In genomic region chr7:29977926-29978652, GRCh38 we compare ENCODE assay signal across 13 cellular contexts. TPM values are rescaled to one million over a fixed set of nuclear protein-coding genes. Genes with fewer than 3 reads are reported as not detected.
DNase-seq lines count a peak whose midpoint lies in the region; ATAC-seq, FAIRE-seq and TF ChIP-seq lines count a peak whose summit lies in the region.
"Had no signal": no experiment of that assay in that cellular context is flagged by ENCODE, and none has a peak within 500 bp of the region (broad histone marks: within the 10 kb centered on the region; RNA-seq: fewer than 3 reads in every experiment).

No MANE protein-coding gene starts in this region.

- no peaks in the 10 kb centered on the region for H3K27me3 Mint-ChIP-seq in activated naive CD8-positive, alpha-beta T cell treated with anti-CD3 and anti-CD28 coated beads, Interleukin-2, amount 50 U/mL, for 24 hours
- no peaks in the 10 kb centered on the region for H3K27me3 Mint-ChIP-seq in activated naive CD8-positive, alpha-beta T cell treated with anti-CD3 and anti-CD28 coated beads for 36 hours
- peaks cover 2% of the 10 kb centered on the region for H3K27me3 Mint-ChIP-seq in glutamatergic neuron (ENCODE audit: unreplicated experiment)

- TF ChIP-seq CTCF in OCI-LY1 (IDR thresholded peaks at IDR 0.05; ENCODE audit: low read length) (peak; percentile 69), glutamatergic neuron (IDR thresholded peaks at IDR 0.05; ENCODE audit: partially characterized antibody, unreplicated experiment) (peak; percentile 38)

- H3K4me1 ChIP-seq in OCI-LY1 (ENCODE audit: insufficient read depth, low read length, severe bottlenecking), result peaks cover 50% of the 10 kb centered on the region

- H3K36me3 Mint-ChIP-seq in activated naive CD8-positive, alpha-beta T cell treated with anti-CD3 and anti-CD28 coated beads, Interleukin-2, amount 50 U/mL, for 24 hours (ENCODE audit: low read depth), result no peaks in the 10 kb centered on the region
- no peaks in the 10 kb centered on the region for H3K36me3 Mint-ChIP-seq in activated naive CD8-positive, alpha-beta T cell treated with anti-CD3 and anti-CD28 coated beads for 36 hours
- H3K36me3 Mint-ChIP-seq in glutamatergic neuron (ENCODE audit: unreplicated experiment), result no peaks in the 10 kb centered on the region
- H3K36me3 Mint-ChIP-seq: activated naive CD4-positive, alpha-beta T cell treated with anti-CD3 and anti-CD28 coated beads, Interleukin-2, amount 50 U/mL, for 72 hours had no signal

- no peak overlapping the region for H3K27ac Mint-ChIP-seq in activated naive CD8-positive, alpha-beta T cell treated with anti-CD3 and anti-CD28 coated beads, Interleukin-2, amount 50 U/mL, for 24 hours
- no peak overlapping the region for H3K27ac Mint-ChIP-seq in activated naive CD8-positive, alpha-beta T cell treated with anti-CD3 and anti-CD28 coated beads for 36 hours
- no peak overlapping the region for H3K27ac Mint-ChIP-seq in glutamatergic neuron (ENCODE audit: unreplicated experiment)
- H3K27ac Mint-ChIP-seq: activated naive CD4-positive, alpha-beta T cell treated with anti-CD3 and anti-CD28 coated beads, Interleukin-2, amount 50 U/mL, for 72 hours had no signal

- no peaks in the 10 kb centered on the region for H3K9me3 ChIP-seq in OCI-LY1 (ENCODE audit: low read length)

- H2AFZ ChIP-seq in OCI-LY1 (ENCODE audit: low read length), result no peak overlapping the region

- ATAC-seq in activated naive CD8-positive, alpha-beta T cell treated with anti-CD3 and anti-CD28 coated beads, Interleukin-2, amount 50 U/mL, for 24 hours, result peak; percentile 49

- H3K9me2 ChIP-seq in OCI-LY1 (ENCODE audit: low read depth, low read length), result no peaks in the 10 kb centered on the region

- no peak overlapping the region for H3K4me3 Mint-ChIP-seq in activated naive CD8-positive, alpha-beta T cell treated with anti-CD3 and anti-CD28 coated beads, Interleukin-2, amount 50 U/mL, for 24 hours
- no peak overlapping the region for H3K4me3 Mint-ChIP-seq in activated naive CD8-positive, alpha-beta T cell treated with anti-CD3 and anti-CD28 coated beads for 36 hours
- H3K4me3 Mint-ChIP-seq in glutamatergic neuron (ENCODE audit: unreplicated experiment), result no peak overlapping the region

- H3K4me2 ChIP-seq in OCI-LY1 (ENCODE audit: low read length), result no peak overlapping the region

- no peak overlapping the region for H3K27ac ChIP-seq in OCI-LY1 (ENCODE audit: low read depth, low read length, poor library complexity, severe bottlenecking)

- H3K9ac ChIP-seq in OCI-LY1 (ENCODE audit: low read length), result no peak overlapping the region

- no peaks in the 10 kb centered on the region for H4K20me1 ChIP-seq in OCI-LY1 (ENCODE audit: insufficient read depth, low read length)

- H3F3A ChIP-seq in OCI-LY1 (ENCODE audit: insufficient read depth, low read length), result no peaks in the 10 kb centered on the region

- peaks cover 57% of the 10 kb centered on the region for H3K79me2 ChIP-seq in OCI-LY1 (ENCODE audit: insufficient read depth, low read length)

- H3K9me3 Mint-ChIP-seq in activated naive CD8-positive, alpha-beta T cell treated with anti-CD3 and anti-CD28 coated beads, Interleukin-2, amount 50 U/mL, for 24 hours, result no peaks in the 10 kb centered on the region
- no peaks in the 10 kb centered on the region for H3K9me3 Mint-ChIP-seq in activated naive CD8-positive, alpha-beta T cell treated with anti-CD3 and anti-CD28 coated beads for 36 hours
- H3K9me3 Mint-ChIP-seq in glutamatergic neuron (ENCODE audit: unreplicated experiment), result no peaks in the 10 kb centered on the region
- H3K9me3 Mint-ChIP-seq: activated naive CD4-positive, alpha-beta T cell treated with anti-CD3 and anti-CD28 coated beads, Interleukin-2, amount 50 U/mL, for 72 hours had no signal

- FAIRE-seq in urothelium cell line (lab: Jason Lieb, UNC), result peak; percentile 87
- FAIRE-seq: kidney had no signal

- no peaks in the 10 kb centered on the region for H3K27me3 ChIP-seq in OCI-LY1 (ENCODE audit: insufficient read depth, low read length)

- no peaks in the 10 kb centered on the region for H3K36me3 ChIP-seq in OCI-LY1 (ENCODE audit: insufficient read depth, low read length)

- no peak overlapping the region for H3K4me3 ChIP-seq in OCI-LY1 (ENCODE audit: low read depth, low read length, poor library complexity, severe bottlenecking)

- no peaks in the 10 kb centered on the region for H3K4me1 Mint-ChIP-seq in activated naive CD8-positive, alpha-beta T cell treated with anti-CD3 and anti-CD28 coated beads, Interleukin-2, amount 50 U/mL, for 24 hours
- H3K4me1 Mint-ChIP-seq in activated naive CD8-positive, alpha-beta T cell treated with anti-CD3 and anti-CD28 coated beads for 36 hours, result peaks cover 13% of the 10 kb centered on the region
- H3K4me1 Mint-ChIP-seq in glutamatergic neuron (ENCODE audit: low read depth, unreplicated experiment), result no peaks in the 10 kb centered on the region

- no peak for DNase-seq in activated naive CD8-positive, alpha-beta T cell treated with anti-CD3 and anti-CD28 coated beads, Interleukin-2, amount 50 U/mL, for 24 hours
- no peak for DNase-seq in activated naive CD8-positive, alpha-beta T cell treated with anti-CD3 and anti-CD28 coated beads for 36 hours
- DNase-seq in glutamatergic neuron (peak; percentile 46), urothelium cell line (ENCODE audit: low spot score) (no peak), NCI-H1417 treated with DMSO at 0.1 percent for 48 hours (lab: John Stamatoyannopoulos, UW) (no peak), SIG-M5 (lab: John Stamatoyannopoulos, UW) (no peak), KG1 (lab: John Stamatoyannopoulos, UW) (no peak)
- DNase-seq: cortex of kidney, kidney, NCI-H2029, T1000 had no signal

RNA-seq across cellular contexts. Expression of gene SCRN1, which starts 11.5 kb away (rescaled TPM):
- 1 to 10 TPM; 8.2 to 9.2 TPM for total RNA-seq in activated naive CD8-positive, alpha-beta T cell treated with anti-CD3 and anti-CD28 coated beads for 36 hours
- 168 TPM for total RNA-seq in glutamatergic neuron (ENCODE audit: unreplicated experiment)

RNA-seq across cellular contexts. Expression of gene FKBP14, which starts 48.4 kb away (rescaled TPM):
- 1 to 10 TPM; 6.9 to 7.0 TPM for total RNA-seq in activated naive CD8-positive, alpha-beta T cell treated with anti-CD3 and anti-CD28 coated beads for 36 hours
- total RNA-seq in glutamatergic neuron (ENCODE audit: unreplicated experiment), result 6.8 TPM

RNA-seq across cellular contexts. Expression of gene PLEKHA8, which starts 50.1 kb away (rescaled TPM):
- 10 to 100 TPM; 11.7 to 13.2 TPM for total RNA-seq in activated naive CD8-positive, alpha-beta T cell treated with anti-CD3 and anti-CD28 coated beads for 36 hours
- total RNA-seq in glutamatergic neuron (ENCODE audit: unreplicated experiment), result 57.9 TPM

Comparison
In these comparisons a context has a peak if more than half of its experiments do, and no peak if none do; other contexts are left out.
1. RNA of gene SCRN1, which starts 11.5 kb away (total RNA-seq): 168 TPM in glutamatergic neuron (single experiment); 8.2 to 9.2 TPM in activated naive CD8-positive, alpha-beta T cell treated with anti-CD3 and anti-CD28 coated beads for 36 hours; every median in the first group is over 10 times any median in the second.